21 cellular contexts compared by ENCODE assay signal in genomic region chr10:94251568-94251967, GRCh38.
"Had no signal": no experiment of that assay in that cellular context is flagged by ENCODE, and none has a peak within 500 bp of the region (broad histone marks: within the 10 kb centered on the region; RNA-seq: fewer than 3 reads in every experiment).

No MANE protein-coding gene starts in this region.

- H3K4me3 ChIP-seq: esophagus squamous epithelium, ovary, psoas muscle, testis, tibial artery had no signal

- H3K36me3 ChIP-seq: ovary had no signal

- H3K4me1 ChIP-seq: esophagus squamous epithelium, psoas muscle, testis, tibial artery had no signal

- DNase-seq: cerebellar nuclear complex; cortex of kidney; effector memory CD8-positive, alpha-beta T cell; erythroblast; esophagus squamous epithelium; glutamatergic neuron; mesendoderm; midbrain; natural killer cell; occipital lobe; ovary; posterior cingulate gyrus; psoas muscle; retina; stimulated activated CD4-positive, alpha-beta T cell treated with anti-CD3 and anti-CD28 coated beads, Interleukin-4, amount 100 ng/mL, for 4 hours; stimulated activated naive CD8-positive, alpha-beta T cell treated with anti-CD3 and anti-CD28 coated beads, Interleukin-15, Interleukin-2, amounts not matched to agents 100 U/mL and 50 U/mL, for 24 hours; substantia nigra; testis; tibial artery had no signal

- H3K27me3 ChIP-seq: esophagus squamous epithelium, ovary, testis, tibial artery had no signal

- H3K27ac ChIP-seq: esophagus squamous epithelium, ovary, psoas muscle, testis, tibial artery had no signal

- ATAC-seq: effector memory CD8-positive, alpha-beta T cell; natural killer cell; psoas muscle; sciatic nerve; stimulated activated memory B cell treated with anti-CD40 and anti-IgM and Interleukin-4, amounts not matched to agents 10 μg/mL and 1 μg/mL and 100 μg/mL, for 72 hours; stimulated activated naive CD8-positive, alpha-beta T cell treated with anti-CD3 and anti-CD28 coated beads, Interleukin-15, Interleukin-2, amounts not matched to agents 100 U/mL and 50 U/mL, for 24 hours had no signal

- H3K9me3 ChIP-seq: esophagus squamous epithelium, ovary, psoas muscle, testis, tibial artery had no signal
